In the genomic region with DNA sequence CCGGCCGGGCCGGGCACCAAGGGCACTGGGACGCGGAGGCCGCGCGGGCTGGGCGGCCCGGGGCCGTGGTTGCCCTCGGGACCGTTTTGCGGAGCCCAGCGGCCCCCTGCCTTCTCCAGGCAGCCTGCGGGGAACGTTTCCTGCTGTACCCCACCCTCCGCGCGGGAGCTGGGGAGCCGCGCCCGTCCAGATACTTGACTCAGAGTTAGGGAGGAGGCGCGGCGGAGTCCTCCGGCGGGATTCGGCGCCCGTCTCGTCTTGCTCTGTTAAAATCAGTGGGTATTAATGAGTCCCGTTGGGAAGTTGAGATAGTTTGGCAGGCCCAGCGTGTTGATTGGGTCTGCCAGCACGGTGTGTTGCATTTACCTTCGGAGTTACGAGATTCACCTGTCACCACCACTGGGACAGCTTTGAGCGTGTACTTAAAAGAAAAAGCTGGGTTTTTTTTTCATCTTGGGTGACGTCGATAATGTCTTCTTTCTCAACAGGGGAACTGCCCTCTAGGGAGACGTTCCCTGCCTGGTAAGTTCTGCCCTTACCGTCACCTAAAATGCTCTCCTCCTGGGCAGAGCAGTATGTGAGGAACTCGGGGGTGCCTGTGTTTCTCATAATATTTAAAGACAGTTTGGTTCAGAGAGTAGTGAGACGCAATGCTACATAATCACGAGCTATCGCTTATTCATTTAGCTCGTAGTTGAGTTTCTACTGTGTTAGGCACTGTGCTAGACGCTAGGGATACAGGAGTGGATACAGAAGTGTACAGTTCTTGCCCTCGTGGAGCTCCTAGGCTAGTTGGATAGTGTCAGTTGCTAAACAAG, we compare ENCODE assay signal across 8 cellular contexts. TPM values are rescaled to one million over a fixed set of nuclear protein-coding genes. Genes with fewer than 3 reads are reported as not detected.
DNase-seq lines count a peak whose midpoint lies in the region; ATAC-seq and TF ChIP-seq lines count a peak whose summit lies in the region.

No MANE protein-coding gene starts in this region.

- peak overlapping the region; percentile 57 for H3K27ac ChIP-seq in OCI-LY3 (ENCODE audit: low read length)
- H3K27ac ChIP-seq in psoas muscle, result peak overlapping the region; percentile 90

- H2AFZ ChIP-seq in OCI-LY3 (ENCODE audit: low read depth, low read length), result no peak overlapping the region; the same call in 1 of the 2 replicates

- H3K27me3 Mint-ChIP-seq in activated naive CD4-positive, alpha-beta T cell treated with anti-CD3 and anti-CD28 coated beads for 36 hours (ENCODE audit: low read depth), result no peaks in the 10 kb centered on the region

- peaks cover 59% of the 10 kb centered on the region for H3K79me2 ChIP-seq in OCI-LY3 (ENCODE audit: low read length)

- H3K27me3 ChIP-seq in OCI-LY3 (ENCODE audit: low read depth, low read length) (no peaks in the 10 kb centered on the region), psoas muscle (ENCODE audit: insufficient read depth in 3 of 3, low read length in 2 of 3) (no peaks in the 10 kb centered on the region)

- TF ChIP-seq CTCF in OCI-LY3 (IDR thresholded peaks at IDR 0.05; ENCODE audit: low read depth, low read length) (no peak), psoas muscle (IDR thresholded peaks at IDR 0.05) (no peak)

- H3K4me3 Mint-ChIP-seq in activated naive CD4-positive, alpha-beta T cell treated with anti-CD3 and anti-CD28 coated beads for 36 hours, result peak overlapping the region; percentile 91

- H3K36me3 Mint-ChIP-seq in activated naive CD4-positive, alpha-beta T cell treated with anti-CD3 and anti-CD28 coated beads for 36 hours (ENCODE audit: low read depth), result peaks cover 13% of the 10 kb centered on the region

- H3K36me3 ChIP-seq in OCI-LY3 (replicated peaks; ENCODE audit: low read depth, low read length) (peaks cover 7% of the 10 kb centered on the region), psoas muscle (ENCODE audit: insufficient read depth in 1 of 2, low read depth in 1 of 2) (peaks cover 0 to 27% of the 10 kb centered on the region in 2 donors)

- WGBS in psoas muscle, 3 donors, result 0 to 1% (median 1%) methylated on average over 41 to 49 of the region's 49 CpGs

- H4K20me1 ChIP-seq in OCI-LY3 (ENCODE audit: insufficient read depth, low read length), result peaks cover 39% of the 10 kb centered on the region

- H3K4me3 ChIP-seq in OCI-LY3 (ENCODE audit: low read length) (peak overlapping the region; percentile 90), psoas muscle (peak overlapping the region; percentile 80)

- peak overlapping the region; percentile 99 for H3K4me2 ChIP-seq in OCI-LY3 (ENCODE audit: low read length)

- H3K4me1 ChIP-seq in OCI-LY3 (ENCODE audit: low read length), result peaks cover 19% of the 10 kb centered on the region
- peaks cover 49% of the 10 kb centered on the region for H3K4me1 ChIP-seq in psoas muscle

- DNase-seq in SIG-M5 treated with dmso at 0.1 percent for 504 hours (lab: John Stamatoyannopoulos, UW; ENCODE audit: unreplicated experiment) (peak; percentile 42), SIG-M5 (lab: John Stamatoyannopoulos, UW) (no peak), head of caudate nucleus (peak in 41 of 42 donors; percentile 25 to 76 (median 57)), psoas muscle (peak; percentile 58 to 78), NCI-H82 (lab: John Stamatoyannopoulos, UW) (no peak)
- peak; percentile 70 for DNase-seq in activated naive CD4-positive, alpha-beta T cell treated with anti-CD3 and anti-CD28 coated beads for 36 hours

- H3K9me3 ChIP-seq in OCI-LY3 (ENCODE audit: insufficient read depth, low read length) (no peaks in the 10 kb centered on the region), psoas muscle (no peaks in the 10 kb centered on the region)

- peak overlapping the region; percentile 82 for H3K9ac ChIP-seq in OCI-LY3 (ENCODE audit: low read length)

- peak overlapping the region; percentile 94 for H3K27ac Mint-ChIP-seq in activated naive CD4-positive, alpha-beta T cell treated with anti-CD3 and anti-CD28 coated beads for 36 hours

- ATAC-seq in HG02943 (IDR thresholded peaks at IDR 0.05; ENCODE audit: low read depth, unreplicated experiment), result peak; percentile 36
- peak; percentile 47 to 65 (median 60) for ATAC-seq in psoas muscle

- H3K9me3 Mint-ChIP-seq in activated naive CD4-positive, alpha-beta T cell treated with anti-CD3 and anti-CD28 coated beads for 36 hours, result no peaks in the 10 kb centered on the region

- CTCF ChIA-PET in activated naive CD4-positive, alpha-beta T cell treated with anti-CD3 and anti-CD28 coated beads for 36 hours (lab: Charles Lee), result interaction anchor here (0.8 to 6.3 kb wide), 9 partner anchors 11 to 250 kb away, joined by 3 to 38 read pairs (median 4); no protein-coding TSS in a partner anchor

- peaks cover 64% of the 10 kb centered on the region for H3K4me1 Mint-ChIP-seq in activated naive CD4-positive, alpha-beta T cell treated with anti-CD3 and anti-CD28 coated beads for 36 hours (ENCODE audit: low read depth)

- intact Hi-C loops in activated naive CD4-positive, alpha-beta T cell treated with anti-CD3 and anti-CD28 coated beads for 36 hours (cut with micrococcal nuclease), result loop anchor here (5.0 kb wide), 1 partner anchor 390 kb away; a partner anchor contains a TSS
- intact Hi-C loops in head of caudate nucleus (cut with DNase I) (no loop called here), psoas muscle (cut with DNase I) (no loop called here)

RNA-seq across cellular contexts. Expression of a gene that starts 0.6 kb away (rescaled TPM):
- 100 to 1,000 TPM; 126 to 132 TPM for total RNA-seq in activated naive CD4-positive, alpha-beta T cell treated with anti-CD3 and anti-CD28 coated beads for 36 hours
- total RNA-seq in psoas muscle, result 100 to 1,000 TPM; 133 to 221 (median 144) TPM
- 100 to 1,000 TPM in 2 of 3 donors, 10 to 100 TPM in 1; 97.7 to 162 (median 123) TPM for polyA plus RNA-seq in psoas muscle

RNA-seq across cellular contexts. Expression of a gene that starts 6.4 kb away (rescaled TPM):
- under 1 TPM; 0.07 to 0.41 TPM for total RNA-seq in activated naive CD4-positive, alpha-beta T cell treated with anti-CD3 and anti-CD28 coated beads for 36 hours
- total RNA-seq in psoas muscle, result not detected
- not detected for polyA plus RNA-seq in psoas muscle

RNA-seq across cellular contexts. Expression of a gene that starts 40.7 kb away (rescaled TPM):
- 1 to 10 TPM; 4.5 to 6.8 TPM for total RNA-seq in activated naive CD4-positive, alpha-beta T cell treated with anti-CD3 and anti-CD28 coated beads for 36 hours
- total RNA-seq in psoas muscle, result 10 to 100 TPM; 23.0 to 34.1 (median 28.1) TPM
- polyA plus RNA-seq in psoas muscle, result 10 to 100 TPM in 2 of 3 donors, 1 to 10 TPM in 1; 9.4 to 25.6 (median 11.1) TPM

Comparison
In these comparisons a context has a peak if more than half of its experiments do, and no peak if none do; other contexts are left out.
1. DNase-seq: peak in SIG-M5 treated with dmso at 0.1 percent for 504 hours (single experiment), activated naive CD4-positive, alpha-beta T cell treated with anti-CD3 and anti-CD28 coated beads for 36 hours (single experiment), head of caudate nucleus (41 of 42) and psoas muscle (2 of 2); none in SIG-M5 (single experiment) and NCI-H82 (single experiment).